Comparison of ENCODE assay signal across 8 cellular contexts in genomic region chr15:62549345-62549970, GRCh38.
DNase-seq lines count a peak whose midpoint lies in the region; ATAC-seq and TF ChIP-seq lines count a peak whose summit lies in the region.

No MANE protein-coding gene starts in this region.

- ATAC-seq in HG03045 (IDR thresholded peaks at IDR 0.05; ENCODE audit: unreplicated experiment) (no peak), HG03442 (IDR thresholded peaks at IDR 0.05; ENCODE audit: unreplicated experiment) (no peak)

- no peak overlapping the region for H3K4me3 Mint-ChIP-seq in neural crest cell

- peak; percentile 75 for TF ChIP-seq CTCF in LNCAP (IDR thresholded peaks at IDR 0.05)
- peak; percentile 64 for TF ChIP-seq CTCF in neural crest cell (conservative IDR thresholded peaks at IDR 0.05)

- DNase-seq in DMS 273 (lab: John Stamatoyannopoulos, UW; ENCODE audit: unreplicated experiment): peak; percentile 45
- DNase-seq in DMS 273 treated with DMSO at 0.1 percent for 48 hours (lab: John Stamatoyannopoulos, UW): no peak
- peak; percentile 18 for DNase-seq in cerebellar cortex (ENCODE audit: low spot score)
- DNase-seq in neural crest cell (ENCODE audit: low read depth, low spot score): peak; percentile 18
- no peak for DNase-seq in NOMO-1 treated with dmso at 0.1 percent for 144 hours (lab: John Stamatoyannopoulos, UW; ENCODE audit: unreplicated experiment)

- H3K36me3 Mint-ChIP-seq in neural crest cell (ENCODE audit: low read depth): peaks cover 2% of the 10 kb centered on the region

- H3K4me1 Mint-ChIP-seq in neural crest cell: peaks cover 6% of the 10 kb centered on the region

- H3K27ac Mint-ChIP-seq in neural crest cell (ENCODE audit: unreplicated experiment): peak overlapping the region; percentile 27

- peaks cover 5% of the 10 kb centered on the region for H3K9me3 Mint-ChIP-seq in neural crest cell

- no peaks in the 10 kb centered on the region for H3K27me3 Mint-ChIP-seq in neural crest cell (ENCODE audit: low read depth)

Comparison
In these comparisons a context has a peak if more than half of its experiments do, and no peak if none do; other contexts are left out.
1. DNase-seq: peak in DMS 273 (single experiment), cerebellar cortex (single experiment) and neural crest cell (single experiment); none in DMS 273 treated with DMSO at 0.1 percent for 48 hours (single experiment) and NOMO-1 treated with dmso at 0.1 percent for 144 hours (single experiment).